ENCODE assay signal across 1 cellular context in the genomic region with DNA sequence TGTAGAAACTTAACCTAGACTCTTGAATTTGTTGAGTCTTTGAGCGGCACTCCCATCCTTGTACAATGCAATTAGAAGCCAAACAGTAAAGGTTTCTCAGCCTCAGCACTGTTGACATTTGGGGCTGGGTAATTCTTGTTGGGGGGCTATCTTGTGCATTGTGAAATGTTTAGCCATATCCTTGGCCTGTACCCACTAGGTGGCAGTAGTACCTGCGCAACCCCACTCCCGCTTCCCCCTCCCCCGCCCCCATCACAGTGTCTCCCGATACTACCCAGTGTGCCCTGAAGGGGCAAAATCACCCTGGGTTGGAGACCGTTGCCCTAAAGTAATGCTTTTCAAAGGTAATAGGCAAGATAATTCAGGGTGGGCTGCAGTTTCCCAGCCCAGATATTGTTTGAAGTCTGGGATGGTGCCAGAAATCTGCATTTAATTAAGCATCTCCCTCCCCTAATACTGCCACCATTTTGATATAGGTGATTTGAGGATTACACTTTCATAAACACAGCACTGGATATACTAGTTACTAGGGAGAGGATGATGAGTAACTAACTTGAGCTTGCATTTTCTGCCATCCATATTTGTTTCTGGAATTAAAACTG.
TF ChIP-seq lines count a peak whose summit lies in the region.

No MANE protein-coding gene starts in this region.

TF ChIP-seq in H1, 55 proteins besides CTCF, POLR2A, EP300 and RAD21:
- TF ChIP-seq BACH1 (IDR thresholded peaks at IDR 0.05; ENCODE audit: low read length) (no peak), CTBP2 (IDR thresholded peaks at IDR 0.05; ENCODE audit: borderline replicate concordance, insufficient read depth, insufficient read length, low read length) (no peak), SIN3A (conservative IDR thresholded peaks at IDR 0.05 in 1 of 2, IDR thresholded peaks at IDR 0.05 in 1 of 2; ENCODE audit: low read depth in 1 of 2, low read length in 2 of 2) (peak in 1 of 2 experiments; percentile 9; a peak in 1 of 4 replicates), RFX5 (IDR thresholded peaks at IDR 0.05; ENCODE audit: borderline replicate concordance, low read depth, low read length) (no peak), TEAD4 (IDR thresholded peaks at IDR 0.05; ENCODE audit: low read depth, low read length) (no peak), RNF2 (IDR thresholded peaks at IDR 0.05; ENCODE audit: borderline replicate concordance, low read depth, low read length, missing control alignments, poor library complexity, severe bottlenecking) (no peak), MAFK (IDR thresholded peaks at IDR 0.05; ENCODE audit: low read depth, low read length) (no peak), CEBPB (IDR thresholded peaks at IDR 0.05; ENCODE audit: low read depth, low read length) (peak; percentile 83), NANOG (IDR thresholded peaks at IDR 0.05; ENCODE audit: insufficient read depth, low read depth, low read length, poor library complexity, severe bottlenecking) (no peak), EZH2 (IDR thresholded peaks at IDR 0.05; ENCODE audit: low read depth, low read length, severe bottlenecking) (no peak), KDM1A (IDR thresholded peaks at IDR 0.05; ENCODE audit: borderline replicate concordance, low read length) (peak; percentile 32; the same call in 1 of the 2 replicates), SIRT6 (IDR thresholded peaks at IDR 0.05; ENCODE audit: low read length) (no peak), NRF1 (IDR thresholded peaks at IDR 0.05; ENCODE audit: low read depth, low read length) (no peak), SP2 (IDR thresholded peaks at IDR 0.05; ENCODE audit: low read length) (no peak), CREB1 (IDR thresholded peaks at IDR 0.05) (no peak), RBBP5 (IDR thresholded peaks at IDR 0.05; ENCODE audit: borderline replicate concordance, low read depth, low read length) (no peak), POLR2AphosphoS5 (IDR thresholded peaks at IDR 0.05; ENCODE audit: low read depth, low read length) (no peak), TAF7 (optimal IDR thresholded peaks at IDR 0.05; ENCODE audit: borderline replicate concordance, low read depth, low read length) (peak; percentile 34), BRCA1 (IDR thresholded peaks at IDR 0.05; ENCODE audit: low read depth, low read length) (no peak)
